In the genomic region with DNA sequence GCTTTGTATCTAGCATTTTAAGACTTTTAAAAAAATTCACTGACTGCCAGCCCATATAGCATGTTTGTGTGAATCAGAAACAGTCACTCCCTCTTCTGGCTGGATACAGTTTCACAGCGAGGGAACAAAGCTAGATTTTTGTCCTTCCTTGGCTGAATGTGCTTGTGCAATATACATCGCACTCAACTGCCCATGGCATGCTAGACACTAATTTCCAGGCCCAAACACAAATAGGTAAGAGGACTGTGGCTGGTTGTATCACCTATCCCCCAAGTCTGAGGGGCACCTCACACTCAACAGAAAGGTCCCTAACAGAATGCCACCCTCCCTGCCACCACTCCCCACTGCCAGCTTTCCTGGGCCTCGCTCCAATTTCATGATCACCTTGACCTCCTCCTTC, we compare ENCODE assay signal across 9 cellular contexts. TPM values are rescaled to one million over a fixed set of nuclear protein-coding genes. Genes with fewer than 3 reads are reported as not detected.
DNase-seq lines count a peak whose midpoint lies in the region; ATAC-seq and TF ChIP-seq lines count a peak whose summit lies in the region.
"Had no signal": no experiment of that assay in that cellular context is flagged by ENCODE, and none has a peak within 500 bp of the region (broad histone marks: within the 10 kb centered on the region; RNA-seq: fewer than 3 reads in every experiment).

No MANE protein-coding gene starts in this region.

- H3K18ac ChIP-seq in mesenchymal stem cell (ENCODE audit: low read depth in 1 of 2, low read length in 2 of 2), result no peak overlapping the region

- no peak overlapping the region for H3K4ac ChIP-seq in mesenchymal stem cell (ENCODE audit: low read depth in 1 of 2, low read length in 2 of 2)

- no peak for TF ChIP-seq EP300 in upper lobe of left lung (IDR thresholded peaks at IDR 0.05)

- H3K14ac ChIP-seq in mesenchymal stem cell (ENCODE audit: low read length in 2 of 2), result no peak overlapping the region

- H2BK12ac ChIP-seq in mesenchymal stem cell (ENCODE audit: low read length in 2 of 2), result no peak overlapping the region

- no peak overlapping the region for H2AK5ac ChIP-seq in mesenchymal stem cell (ENCODE audit: low read length, severe bottlenecking)

- no peak overlapping the region for H2BK15ac ChIP-seq in mesenchymal stem cell (ENCODE audit: low read depth, poor library complexity, severe bottlenecking)

- H3K4me3 ChIP-seq in LNCaP clone FGC (ENCODE audit: low read depth, low read length), result no peak overlapping the region
- no peak overlapping the region for H3K4me3 ChIP-seq in mesenchymal stem cell (ENCODE audit: insufficient read depth in 1 of 2, low read depth in 1 of 2, low read length in 2 of 2)
- H3K4me3 ChIP-seq in upper lobe of left lung, result no peak overlapping the region
- no peak overlapping the region for H3K4me3 ChIP-seq in lower lobe of right lung

- H4K91ac ChIP-seq in mesenchymal stem cell (ENCODE audit: low read length), result no peak overlapping the region

- H2AFZ ChIP-seq in mesenchymal stem cell (ENCODE audit: low read depth, low read length), result no peak overlapping the region

- intact Hi-C loops in lower lobe of right lung (cut with DNase I), result no loop called here

- H3K36me3 ChIP-seq in mesenchymal stem cell (ENCODE audit: control insufficient read depth in 1 of 2, insufficient read depth in 2 of 2, low read depth in 1 of 2, low read length in 2 of 2) (no peaks in the 10 kb centered on the region), upper lobe of left lung (no peaks in the 10 kb centered on the region), lower lobe of right lung (no peaks in the 10 kb centered on the region)

- no peak overlapping the region for H3K27ac ChIP-seq in mesenchymal stem cell (ENCODE audit: low read length, poor library complexity, severe bottlenecking)
- no peak overlapping the region for H3K27ac ChIP-seq in upper lobe of left lung
- no peak overlapping the region for H3K27ac ChIP-seq in lower lobe of right lung

- no peak overlapping the region for H2BK120ac ChIP-seq in mesenchymal stem cell (ENCODE audit: low read depth, low read length)

- H3K23ac ChIP-seq in mesenchymal stem cell (ENCODE audit: low read length in 2 of 2), result no peak overlapping the region

- H2BK5ac ChIP-seq in mesenchymal stem cell (ENCODE audit: low read depth, low read length, poor library complexity, severe bottlenecking), result no peak overlapping the region

- TF ChIP-seq CTCF in LNCaP clone FGC (IDR thresholded peaks at IDR 0.05; ENCODE audit: control insufficient read depth, extremely low read depth, insufficient read depth) (peak; percentile 42), upper lobe of left lung (IDR thresholded peaks at IDR 0.05) (no peak), lower lobe of right lung (IDR thresholded peaks at IDR 0.05) (no peak)

- DNase-seq in EL (peak; percentile 56), LNCaP clone FGC (ENCODE audit: low read depth) (no peak), astrocyte of the hippocampus (ENCODE audit: low read depth, low spot score) (peak; percentile 50), mesenchymal stem cell (peak; percentile 53), GM19238 (ENCODE audit: insufficient read length, low spot score) (no peak), upper lobe of left lung (no peak), lower lobe of right lung (no peak)
- DNase-seq: stimulated activated CD4-positive, alpha-beta T cell treated with anti-CD3 and anti-CD28 coated beads, Interleukin-4, amount 100 ng/mL, for 4 hours had no signal

- H4K8ac ChIP-seq in mesenchymal stem cell (ENCODE audit: low read length), result no peak overlapping the region

- 77% methylated on average over 2 of the region's 3 CpGs for WGBS in mesenchymal stem cell
- 63 to 66% methylated on average over 2 to 3 of the region's 3 CpGs for WGBS in upper lobe of left lung, 2 donors

- H3K27me3 ChIP-seq in mesenchymal stem cell (ENCODE audit: control insufficient read depth in 1 of 2, insufficient read depth in 1 of 2, low read length in 2 of 2) (peaks cover 8 to 20% of the 10 kb centered on the region in 2 experiments), upper lobe of left lung (no peaks in the 10 kb centered on the region), lower lobe of right lung (ENCODE audit: low read depth) (peaks cover 4% of the 10 kb centered on the region)

- H3K4me2 ChIP-seq in mesenchymal stem cell (ENCODE audit: low read length, poor library complexity, severe bottlenecking), result no peak overlapping the region

- TF ChIP-seq POLR2A in upper lobe of left lung (IDR thresholded peaks at IDR 0.05), result no peak

- peaks cover 3% of the 10 kb centered on the region for H3K4me1 ChIP-seq in mesenchymal stem cell (ENCODE audit: control insufficient read depth, insufficient read depth, low read depth, low read length)
- H3K4me1 ChIP-seq in upper lobe of left lung, result no peaks in the 10 kb centered on the region
- H3K4me1 ChIP-seq in lower lobe of right lung, result no peaks in the 10 kb centered on the region

- H3K9ac ChIP-seq in mesenchymal stem cell (ENCODE audit: low read length), result no peak overlapping the region

- no peaks in the 10 kb centered on the region for H3K9me3 ChIP-seq in mesenchymal stem cell (ENCODE audit: control insufficient read depth, low read length)
- H3K9me3 ChIP-seq in upper lobe of left lung, result no peaks in the 10 kb centered on the region
- no peaks in the 10 kb centered on the region for H3K9me3 ChIP-seq in lower lobe of right lung

- no peak for ATAC-seq in upper lobe of left lung (ENCODE audit: low FRiP score in 2 of 2)
- no peak for ATAC-seq in lower lobe of right lung
- no peak for ATAC-seq in HG02973 (IDR thresholded peaks at IDR 0.05; ENCODE audit: unreplicated experiment)

- H3K79me1 ChIP-seq in mesenchymal stem cell (replicated peaks; ENCODE audit: low read length, poor library complexity, severe bottlenecking), result no peaks in the 10 kb centered on the region

RNA-seq across cellular contexts. Expression of a gene that starts 16.2 kb away (rescaled TPM):
- polyA plus RNA-seq in mesenchymal stem cell (2013, experiment 1 of 2), result 45.0 TPM
- 45.3 TPM for polyA plus RNA-seq in mesenchymal stem cell (2013, experiment 2 of 2)
- 10 to 100 TPM; 53.4 to 79.6 (median 66.6) TPM for total RNA-seq in upper lobe of left lung
- total RNA-seq in lower lobe of right lung, result 66.8 TPM

RNA-seq across cellular contexts. Expression of a gene that starts 22.8 kb away (rescaled TPM):
- polyA plus RNA-seq in mesenchymal stem cell (2013, experiment 1 of 2), result 3.2 TPM
- 2.7 TPM for polyA plus RNA-seq in mesenchymal stem cell (2013, experiment 2 of 2)
- total RNA-seq in upper lobe of left lung (1 to 10 TPM in 2 of 6 donors, under 1 TPM in 2, not detected in 2; 0.66 to 1.2 (median 0.95) TPM), lower lobe of right lung (0.83 TPM)

Comparison
In these comparisons a context has a peak if more than half of its experiments do, and no peak if none do; other contexts are left out.
1. DNase-seq: peak in EL (single experiment), astrocyte of the hippocampus (single experiment) and mesenchymal stem cell (single experiment); none in LNCaP clone FGC (single experiment), GM19238 (single experiment), upper lobe of left lung (0 of 2) and lower lobe of right lung (single experiment).